Comparison of ENCODE assay signal across 8 cellular contexts in the genomic region with DNA sequence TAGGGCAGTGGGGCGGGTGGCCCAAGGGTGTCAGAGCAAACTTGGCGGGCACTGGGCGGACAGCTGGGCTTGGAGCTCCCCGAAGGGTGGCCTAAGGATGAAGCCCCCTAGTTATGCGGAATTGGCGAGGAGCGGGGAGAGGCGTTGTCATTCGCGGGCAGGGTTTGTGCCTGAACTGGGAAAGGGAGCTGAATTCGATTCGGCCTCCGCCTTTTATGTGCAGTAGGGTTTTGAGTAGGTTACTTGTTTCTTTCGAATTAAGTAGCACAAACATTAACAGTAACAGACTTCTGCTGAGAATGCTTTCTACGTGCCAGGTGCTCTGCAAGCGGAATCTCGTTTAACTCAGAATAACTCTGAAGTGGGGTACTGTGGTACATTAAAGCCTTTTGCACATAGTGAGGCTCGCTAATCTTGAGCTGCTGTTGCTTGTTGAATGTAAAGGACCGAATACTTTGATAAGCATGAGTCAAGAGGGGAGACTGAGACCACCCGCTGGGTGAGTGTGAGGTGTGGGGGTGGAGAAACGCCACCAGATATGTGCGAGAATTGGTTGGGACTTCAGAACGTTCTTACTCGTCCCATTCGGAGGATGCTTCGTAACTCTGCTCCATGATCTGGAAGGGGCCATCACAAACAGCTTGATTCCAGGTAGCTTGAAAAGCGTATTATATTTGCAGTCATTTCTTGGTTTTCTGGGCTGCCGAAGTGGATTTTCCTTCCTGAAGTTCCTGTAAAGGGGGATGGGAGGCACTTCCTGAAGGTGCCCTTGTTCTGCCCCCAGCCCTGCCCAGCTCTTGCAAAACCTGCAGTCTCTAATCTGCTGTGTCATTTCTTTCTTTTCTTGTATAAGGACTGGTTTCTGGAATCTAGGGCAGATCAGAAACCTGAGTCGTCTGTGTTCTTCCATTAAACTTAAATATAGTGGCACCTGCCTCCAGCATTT. TPM values are rescaled to one million over a fixed set of nuclear protein-coding genes. Genes with fewer than 3 reads are reported as not detected.
DNase-seq lines count a peak whose midpoint lies in the region; ATAC-seq and TF ChIP-seq lines count a peak whose summit lies in the region.

No MANE protein-coding gene starts in this region.

- ATAC-seq in HG03196 (IDR thresholded peaks at IDR 0.05; ENCODE audit: unreplicated experiment) (no peak), GM21381 (IDR thresholded peaks at IDR 0.05; ENCODE audit: unreplicated experiment) (no peak)

- H3K4me2 ChIP-seq in BLaER1 = peak overlapping the region; percentile 94

- peak overlapping the region; percentile 93 for H3K27ac ChIP-seq in BLaER1
- H3K27ac ChIP-seq in HUES48 (ENCODE audit: low read depth, low read length) = peak overlapping the region; percentile 91

- H3K9ac ChIP-seq in BLaER1 (peak overlapping the region; percentile 93), HUES48 (ENCODE audit: low read depth, low read length) (peak overlapping the region; percentile 84)

- H3K27me3 ChIP-seq in BLaER1 (no peaks in the 10 kb centered on the region), HUES48 (ENCODE audit: control insufficient read depth, insufficient read depth, low read length) (no peaks in the 10 kb centered on the region)

- H3K4me3 ChIP-seq in BLaER1 = peak overlapping the region; percentile 96
- peak overlapping the region; percentile 95 for H3K4me3 ChIP-seq in HUES48 (ENCODE audit: low read depth, low read length)
- H3K4me3 ChIP-seq in WI38 (ENCODE audit: low read depth, low read length) = peak overlapping the region; percentile 99
- H3K4me3 ChIP-seq in fibroblast of the aortic adventitia (ENCODE audit: low read depth, low read length) = peak overlapping the region; percentile 97
- peak overlapping the region; percentile 98 for H3K4me3 ChIP-seq in retinal pigment epithelial cell (ENCODE audit: low read length)

- H3K36me3 ChIP-seq in BLaER1 (peaks cover 40% of the 10 kb centered on the region), HUES48 (ENCODE audit: control insufficient read depth, insufficient read depth, low read length) (peaks cover 38% of the 10 kb centered on the region)

- H3K4me1 ChIP-seq in BLaER1 = peaks cover 43% of the 10 kb centered on the region
- peaks cover 9% of the 10 kb centered on the region for H3K4me1 ChIP-seq in HUES48 (ENCODE audit: control insufficient read depth, insufficient read depth, low read length)

- peaks cover 30% of the 10 kb centered on the region for H4K20me1 ChIP-seq in BLaER1

- H3K9me3 ChIP-seq in BLaER1 (no peaks in the 10 kb centered on the region), HUES48 (ENCODE audit: control insufficient read depth, insufficient read depth, low read length) (no peaks in the 10 kb centered on the region)

- TF ChIP-seq CTCF in WI38 (IDR thresholded peaks at IDR 0.05; ENCODE audit: low read depth, low read length) (no peak), fibroblast of the aortic adventitia (IDR thresholded peaks at IDR 0.05; ENCODE audit: insufficient read depth, low read length) (no peak), retinal pigment epithelial cell (conservative IDR thresholded peaks at IDR 0.05; ENCODE audit: low read depth, low read length) (no peak)

- DNase-seq in fibroblast of the aortic adventitia (ENCODE audit: low read depth) (peak; percentile 47), retinal pigment epithelial cell (ENCODE audit: low read depth) (peak; percentile 8), NCI-H1105 (lab: John Stamatoyannopoulos, UW) (no peak)

RNA-seq across cellular contexts. Expression of gene RAB5IF, which starts 0.9 kb away (rescaled TPM):
- 30.3 and 59.1 TPM in 2 replicates for total RNA-seq in fibroblast of the aortic adventitia (ENCODE audit: low replicate concordance)

RNA-seq across cellular contexts. Expression of gene TGIF2, which starts 33.0 kb away (rescaled TPM):
- total RNA-seq in fibroblast of the aortic adventitia (ENCODE audit: low replicate concordance) = 3.1 and 4.8 TPM in 2 replicates

RNA-seq across cellular contexts. Expression of gene SLA2, which starts 39.6 kb away (rescaled TPM):
- total RNA-seq in fibroblast of the aortic adventitia (ENCODE audit: low replicate concordance) = not detected in 2 replicates
